In the genomic region with DNA sequence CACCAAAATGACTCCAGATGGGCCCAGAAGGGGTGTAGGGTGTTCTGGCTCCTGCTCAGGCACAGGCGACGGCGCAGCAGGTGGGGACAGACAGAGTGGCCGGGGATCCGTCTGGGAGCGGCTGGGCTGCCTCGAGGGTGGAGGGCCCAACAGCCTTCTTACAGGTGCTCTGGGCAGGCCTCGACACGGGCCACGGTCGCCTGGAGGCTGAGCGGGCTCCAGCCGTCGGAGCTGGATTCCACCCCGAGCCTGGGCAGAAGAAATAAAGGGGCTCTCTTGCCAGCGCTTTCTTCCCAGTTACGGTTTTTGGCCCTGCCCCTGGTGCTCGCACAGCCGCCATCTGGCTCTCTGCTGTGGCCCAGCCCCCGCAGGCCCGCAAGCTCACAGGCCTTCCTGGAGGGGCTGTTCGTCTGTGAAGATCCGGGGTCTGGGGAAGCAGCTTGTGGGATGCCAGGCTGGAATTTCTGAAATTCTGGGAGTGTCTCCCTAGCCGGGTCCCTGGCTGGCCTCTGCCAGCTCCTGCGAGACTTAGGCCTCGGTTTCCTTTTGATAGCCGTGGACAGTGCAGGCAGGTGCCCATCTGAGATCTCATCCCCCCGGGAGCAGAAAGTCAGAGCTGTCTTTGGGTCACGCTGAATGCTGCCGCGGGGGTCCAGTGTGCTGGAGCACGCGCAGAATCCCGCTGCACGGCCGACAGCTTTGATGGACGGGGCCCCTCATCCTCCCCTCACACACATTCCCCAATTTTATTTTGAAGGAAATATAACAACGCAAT, we compare ENCODE assay signal across 1 cellular context.
TF ChIP-seq lines count a peak whose summit lies in the region.

No MANE protein-coding gene starts in this region.

TF ChIP-seq in IMR-90, 13 proteins besides CTCF, POLR2A, EP300 and RAD21 (continued from another document):
- TF ChIP-seq, protein P1, sequence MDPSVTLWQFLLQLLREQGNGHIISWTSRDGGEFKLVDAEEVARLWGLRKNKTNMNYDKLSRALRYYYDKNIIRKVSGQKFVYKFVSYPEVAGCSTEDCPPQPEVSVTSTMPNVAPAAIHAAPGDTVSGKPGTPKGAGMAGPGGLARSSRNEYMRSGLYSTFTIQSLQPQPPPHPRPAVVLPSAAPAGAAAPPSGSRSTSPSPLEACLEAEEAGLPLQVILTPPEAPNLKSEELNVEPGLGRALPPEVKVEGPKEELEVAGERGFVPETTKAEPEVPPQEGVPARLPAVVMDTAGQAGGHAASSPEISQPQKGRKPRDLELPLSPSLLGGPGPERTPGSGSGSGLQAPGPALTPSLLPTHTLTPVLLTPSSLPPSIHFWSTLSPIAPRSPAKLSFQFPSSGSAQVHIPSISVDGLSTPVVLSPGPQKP (IDR thresholded peaks at IDR 0.05; ENCODE audit: borderline replicate concordance, low read depth, low read length) = no peak
- TF ChIP-seq NFE2L2 (IDR thresholded peaks at IDR 0.05; ENCODE audit: low read depth, low read length) (no peak), BHLHE40 (IDR thresholded peaks at IDR 0.05; ENCODE audit: low read depth, low read length) (no peak), RCOR1 (IDR thresholded peaks at IDR 0.05; ENCODE audit: insufficient replicate concordance, low read length) (no peak)
- TF ChIP-seq, protein P2, sequence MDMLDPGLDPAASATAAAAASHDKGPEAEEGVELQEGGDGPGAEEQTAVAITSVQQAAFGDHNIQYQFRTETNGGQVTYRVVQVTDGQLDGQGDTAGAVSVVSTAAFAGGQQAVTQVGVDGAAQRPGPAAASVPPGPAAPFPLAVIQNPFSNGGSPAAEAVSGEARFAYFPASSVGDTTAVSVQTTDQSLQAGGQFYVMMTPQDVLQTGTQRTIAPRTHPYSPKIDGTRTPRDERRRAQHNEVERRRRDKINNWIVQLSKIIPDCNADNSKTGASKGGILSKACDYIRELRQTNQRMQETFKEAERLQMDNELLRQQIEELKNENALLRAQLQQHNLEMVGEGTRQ (IDR thresholded peaks at IDR 0.05; ENCODE audit: low read depth, low read length) = no peak
